In the genomic region with DNA sequence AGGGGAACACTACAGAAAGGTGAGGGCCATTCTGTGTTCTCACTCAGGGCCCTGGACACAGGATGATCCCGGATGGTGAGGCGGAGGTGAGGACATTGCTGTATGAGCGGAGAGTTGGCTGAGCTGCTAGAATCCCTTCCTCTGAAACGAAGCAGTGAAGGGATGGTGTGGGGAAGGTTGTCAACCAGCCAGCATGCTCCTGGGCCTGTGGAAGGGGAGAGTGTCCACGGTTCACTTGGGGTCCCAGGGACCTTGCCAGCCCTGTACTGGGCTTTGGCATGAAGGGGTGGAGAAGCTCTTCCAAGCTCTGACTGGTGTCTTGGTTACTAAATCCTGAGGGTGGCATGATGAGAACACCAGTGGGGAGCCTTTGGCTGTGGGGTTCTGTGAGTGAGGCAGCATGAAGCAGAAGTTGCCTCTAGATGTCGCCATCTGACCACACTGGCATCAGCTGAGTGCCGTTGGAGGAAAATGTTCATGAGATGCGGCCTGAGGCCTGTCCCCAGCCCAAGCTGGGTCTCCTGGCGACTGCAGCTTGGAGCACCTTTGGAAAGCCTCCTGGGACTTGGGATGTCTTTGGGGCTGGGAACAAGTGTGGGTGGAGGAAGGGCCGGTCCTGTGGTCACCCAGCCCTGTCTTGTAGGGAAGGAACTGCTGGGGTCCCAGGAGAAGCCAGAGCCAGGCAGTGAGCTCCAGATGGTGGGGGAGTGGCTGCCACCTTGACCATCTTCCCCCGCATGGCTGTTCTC, we compare ENCODE assay signal across 8 cellular contexts. TPM values are rescaled to one million over a fixed set of nuclear protein-coding genes. Genes with fewer than 3 reads are reported as not detected.
DNase-seq lines count a peak whose midpoint lies in the region; ATAC-seq, FAIRE-seq and TF ChIP-seq lines count a peak whose summit lies in the region.

No MANE protein-coding gene starts in this region.

- no peak overlapping the region for H3K4me3 ChIP-seq in H7 (ENCODE audit: insufficient read depth, low read depth, low read length)
- H3K4me3 ChIP-seq in lower lobe of right lung, result no peak overlapping the region

- no peak overlapping the region for H3K27ac ChIP-seq in lower lobe of right lung

- no peaks in the 10 kb centered on the region for H3K27me3 Mint-ChIP-seq in activated CD4-positive, alpha-beta T cell treated with anti-CD3 and anti-CD28 coated beads, Interleukin-2, amount 10 ng/mL, durations not matched to agents 24 days and 14 days

- H3K36me3 Mint-ChIP-seq in activated CD4-positive, alpha-beta T cell treated with anti-CD3 and anti-CD28 coated beads, Interleukin-2, amount 10 ng/mL, durations not matched to agents 24 days and 14 days (ENCODE audit: low read depth), result peaks cover 19% of the 10 kb centered on the region

- ATAC-seq in lower lobe of right lung, result peak; percentile 86 to 90

- H3K9me3 ChIP-seq in lower lobe of right lung, result no peaks in the 10 kb centered on the region

- H3K4me3 Mint-ChIP-seq in activated CD4-positive, alpha-beta T cell treated with anti-CD3 and anti-CD28 coated beads, Interleukin-2, amount 10 ng/mL, durations not matched to agents 24 days and 14 days, result no peak overlapping the region

- peak; percentile 97 for TF ChIP-seq CTCF in D721Med (IDR thresholded peaks at IDR 0.05; ENCODE audit: insufficient read depth, missing control alignments)
- peak; percentile 77 for TF ChIP-seq CTCF in lower lobe of right lung (IDR thresholded peaks at IDR 0.05)

- no peak for FAIRE-seq in D721Med (lab: Jason Lieb, UNC)

- H3K9me3 Mint-ChIP-seq in activated CD4-positive, alpha-beta T cell treated with anti-CD3 and anti-CD28 coated beads, Interleukin-2, amount 10 ng/mL, durations not matched to agents 24 days and 14 days, result no peaks in the 10 kb centered on the region

- no peaks in the 10 kb centered on the region for H3K27me3 ChIP-seq in H7 (ENCODE audit: control insufficient read depth, insufficient read depth, low read length)
- no peaks in the 10 kb centered on the region for H3K27me3 ChIP-seq in lower lobe of right lung (ENCODE audit: low read depth)

- no peak overlapping the region for H3K27ac Mint-ChIP-seq in activated CD4-positive, alpha-beta T cell treated with anti-CD3 and anti-CD28 coated beads, Interleukin-2, amount 10 ng/mL, durations not matched to agents 24 days and 14 days

- 0 out of 2 replicates have a peak, but pooled peaks cover 2% of the 10 kb centered on the region for H3K36me3 ChIP-seq in H7 (replicated peaks; ENCODE audit: control insufficient read depth, insufficient read depth, low read length)
- H3K36me3 ChIP-seq in lower lobe of right lung, result peaks cover 4% of the 10 kb centered on the region

- intact Hi-C loops in activated CD4-positive, alpha-beta T cell treated with anti-CD3 and anti-CD28 coated beads, Interleukin-2, amount 10 ng/mL, durations not matched to agents 24 days and 14 days (cut with micrococcal nuclease), result loop anchor here (1.0 kb wide), 2 partner anchors 33 to 52 kb away; no protein-coding TSS in a partner anchor
- intact Hi-C loops in lower lobe of right lung (cut with DNase I), result no loop called here

- peaks cover 22% of the 10 kb centered on the region for H3K4me1 Mint-ChIP-seq in activated CD4-positive, alpha-beta T cell treated with anti-CD3 and anti-CD28 coated beads, Interleukin-2, amount 10 ng/mL, durations not matched to agents 24 days and 14 days

- H3K4me1 ChIP-seq in lower lobe of right lung, result peaks cover 25% of the 10 kb centered on the region

- DNase-seq in D721Med (ENCODE audit: insufficient read length, low spot score), result no peak
- DNase-seq in H7, result peak; percentile 82
- peak; percentile 52 for DNase-seq in NCI-H2227 treated with DMSO at 0.1 percent for 48 hours (lab: John Stamatoyannopoulos, UW)
- peak; percentile 91 for DNase-seq in activated CD4-positive, alpha-beta T cell treated with anti-CD3 and anti-CD28 coated beads, Interleukin-2, amount 10 ng/mL, durations not matched to agents 24 days and 14 days
- DNase-seq in dedifferentiated amniotic fluid mesenchymal stem cell (ENCODE audit: extremely low spot score), result peak; percentile 73
- DNase-seq in lower lobe of right lung, result peak; percentile 67
- peak; percentile 70 for DNase-seq in stimulated activated CD8-positive, alpha-beta memory T cell treated with anti-CD3 and anti-CD28 coated beads, Interleukin-4, amount 100 ng/mL, for 48 hours
- DNase-seq in OCI-M2 (lab: John Stamatoyannopoulos, UW; ENCODE audit: unreplicated experiment), result no peak

RNA-seq across cellular contexts. Expression of gene PDP2, which starts 14.8 kb away (rescaled TPM):
- 10.5 and 23.7 TPM in 2 replicates for total RNA-seq in H7 (2014; rRNA removed; shearing (Covaris generic))
- total RNA-seq in activated CD4-positive, alpha-beta T cell treated with anti-CD3 and anti-CD28 coated beads, Interleukin-2, amount 10 ng/mL, durations not matched to agents 24 days and 14 days, result 48.0 and 51.8 TPM in 2 replicates
- 16.9 TPM for total RNA-seq in lower lobe of right lung

RNA-seq across cellular contexts. Expression of gene CDH16, which starts 23.6 kb away (rescaled TPM):
- total RNA-seq in H7 (2014; rRNA removed; shearing (Covaris generic)), result not detected in 2 replicates
- not detected in 2 replicates for total RNA-seq in activated CD4-positive, alpha-beta T cell treated with anti-CD3 and anti-CD28 coated beads, Interleukin-2, amount 10 ng/mL, durations not matched to agents 24 days and 14 days
- total RNA-seq in lower lobe of right lung, result not detected

RNA-seq across cellular contexts. Expression of gene RRAD, which starts 30.2 kb away (rescaled TPM):
- 0.10 TPM in 1 of 2 replicates, not detected in the other for total RNA-seq in H7 (2014; rRNA removed; shearing (Covaris generic))
- total RNA-seq in activated CD4-positive, alpha-beta T cell treated with anti-CD3 and anti-CD28 coated beads, Interleukin-2, amount 10 ng/mL, durations not matched to agents 24 days and 14 days, result 1.3 TPM in 2 replicates
- 11.8 TPM for total RNA-seq in lower lobe of right lung

RNA-seq across cellular contexts. Expression of gene CIAO2B, which starts 39.1 kb away (rescaled TPM):
- total RNA-seq in H7 (2014; rRNA removed; shearing (Covaris generic)), result 91.1 TPM in 2 replicates
- 170 and 176 TPM in 2 replicates for total RNA-seq in activated CD4-positive, alpha-beta T cell treated with anti-CD3 and anti-CD28 coated beads, Interleukin-2, amount 10 ng/mL, durations not matched to agents 24 days and 14 days
- 76.8 TPM for total RNA-seq in lower lobe of right lung

RNA-seq across cellular contexts. Expression of gene CES2, which starts 40.2 kb away (rescaled TPM):
- total RNA-seq in H7 (2014; rRNA removed; shearing (Covaris generic)), result 8.3 and 13.0 TPM in 2 replicates
- total RNA-seq in activated CD4-positive, alpha-beta T cell treated with anti-CD3 and anti-CD28 coated beads, Interleukin-2, amount 10 ng/mL, durations not matched to agents 24 days and 14 days, result 30.6 and 33.6 TPM in 2 replicates
- total RNA-seq in lower lobe of right lung, result 35.1 TPM

Comparison
In these comparisons a context has a peak if more than half of its experiments do, and no peak if none do; other contexts are left out.
1. DNase-seq: peak in H7 (single experiment), NCI-H2227 treated with DMSO at 0.1 percent for 48 hours (single experiment), activated CD4-positive, alpha-beta T cell treated with anti-CD3 and anti-CD28 coated beads, Interleukin-2, amount 10 ng/mL, durations not matched to agents 24 days and 14 days (single experiment), dedifferentiated amniotic fluid mesenchymal stem cell (single experiment), lower lobe of right lung (single experiment) and stimulated activated CD8-positive, alpha-beta memory T cell treated with anti-CD3 and anti-CD28 coated beads, Interleukin-4, amount 100 ng/mL, for 48 hours (single experiment); none in D721Med (single experiment) and OCI-M2 (single experiment).